Comparison of ENCODE assay signal across 25 cellular contexts in genomic region chr6:130185658-130186057, GRCh38. TPM values are rescaled to one million over a fixed set of nuclear protein-coding genes. Genes with fewer than 3 reads are reported as not detected.
DNase-seq lines count a peak whose midpoint lies in the region; ATAC-seq and TF ChIP-seq lines count a peak whose summit lies in the region.
"Had no signal": no experiment of that assay in that cellular context is flagged by ENCODE, and none has a peak within 500 bp of the region (broad histone marks: within the 10 kb centered on the region; RNA-seq: fewer than 3 reads in every experiment).

No MANE protein-coding gene starts in this region.

- no peak for TF ChIP-seq CTCF in lower leg skin (IDR thresholded peaks at IDR 0.05)

- no peak overlapping the region for H2BK12ac ChIP-seq in neuronal stem cell (ENCODE audit: low read length)

- no peak overlapping the region for H4K8ac ChIP-seq in neuronal stem cell (ENCODE audit: low read depth, low read length)

- intact Hi-C loops in naive thymus-derived CD4-positive, alpha-beta T cell (cut with micrococcal nuclease): loop anchor here in 1 of 2 donors (2.0 kb wide), 1 partner anchor 29 kb away; no protein-coding TSS in a partner anchor
- intact Hi-C loops in lower leg skin (cut with DNase I; ENCODE audit: low total_unique reads): no loop called here

- H3K27ac ChIP-seq in naive thymus-derived CD4-positive, alpha-beta T cell (ENCODE audit: low read depth, low read length): no peak overlapping the region
- no peak overlapping the region for H3K27ac ChIP-seq in neuronal stem cell (replicated peaks; ENCODE audit: low read length)

- no peak overlapping the region for H3K18ac ChIP-seq in neuronal stem cell (ENCODE audit: low read length)

- CTCF ChIA-PET in T-cell (lab: Charles Lee): interaction anchor here in 1 of 2 donors (1.0 to 1.4 kb wide), 2 partner anchors 30 to 38 kb away, joined by 3 to 7 read pairs; partner anchors contain the start of gene SAMD3
- CTCF ChIA-PET in naive thymus-derived CD4-positive, alpha-beta T cell (lab: Charles Lee): interaction anchor here (0.9 kb wide), 1 partner anchor 37 kb away, joined by 3 read pairs; the partner anchor contains the start of gene SAMD3

- H3K27ac Mint-ChIP-seq in stimulated activated naive CD8-positive, alpha-beta T cell treated with anti-CD3 and anti-CD28 coated beads, Interleukin-15, amount 100 ng/mL, for 72 hours: peak overlapping the region; percentile 14 to 50
- H3K27ac Mint-ChIP-seq in T-cell: peak overlapping the region; percentile 40 to 68
- peak overlapping the region in 7 of 9 donors; percentile 50 to 86 (median 78) for H3K27ac Mint-ChIP-seq in naive thymus-derived CD4-positive, alpha-beta T cell
- H3K27ac Mint-ChIP-seq: B cell, CD14-positive monocyte, HFFc6 had no signal

- POLR2A ChIA-PET in T-cell (lab: Charles Lee): interaction anchor here (0.6 to 0.7 kb wide), 3 partner anchors 18 to 103 kb away, joined by 3 to 6 read pairs (median 5); no protein-coding TSS in a partner anchor
- POLR2A ChIA-PET in naive thymus-derived CD4-positive, alpha-beta T cell (lab: Charles Lee): interaction anchor here (0.7 to 3.5 kb wide), 5 partner anchors 14 to 66 kb away, joined by 3 to 11 read pairs (median 3); partner anchors contain the start of gene SAMD3

- H3K4ac ChIP-seq in neuronal stem cell (ENCODE audit: low read length): no peak overlapping the region

- H2BK15ac ChIP-seq in neuronal stem cell (ENCODE audit: low read length): no peak overlapping the region

- no peak for ATAC-seq in stimulated activated naive CD8-positive, alpha-beta T cell treated with anti-CD3 and anti-CD28 coated beads, Interleukin-15, amount 100 ng/mL, for 72 hours
- ATAC-seq in stimulated activated naive CD8-positive, alpha-beta T cell treated with anti-CD3 and anti-CD28 coated beads, Interleukin-15, Interleukin-2, amounts not matched to agents 100 U/mL and 50 U/mL, for 24 hours: no peak
- no peak for ATAC-seq in T-cell (replicated peaks in 1 of 4)
- ATAC-seq in naive thymus-derived CD4-positive, alpha-beta T cell: no peak

- H2AK5ac ChIP-seq in neuronal stem cell (ENCODE audit: low read depth, low read length): no peak overlapping the region

- no peak overlapping the region for H3K9ac ChIP-seq in neuronal stem cell (ENCODE audit: low read depth, low read length, poor library complexity)
- H3K9ac ChIP-seq: SK-N-SH had no signal

- DNase-seq in stimulated activated naive CD8-positive, alpha-beta T cell treated with anti-CD3 and anti-CD28 coated beads, Interleukin-15, amount 100 ng/mL, for 72 hours: no peak
- no peak for DNase-seq in stimulated activated naive CD8-positive, alpha-beta T cell treated with anti-CD3 and anti-CD28 coated beads, Interleukin-15, Interleukin-2, amounts not matched to agents 100 U/mL and 50 U/mL, for 24 hours
- DNase-seq in T-cell (no peak), lower leg skin (ENCODE audit: low spot score in 2 of 2) (no peak), neuronal stem cell (ENCODE audit: low spot score) (no peak), AML-193 (lab: John Stamatoyannopoulos, UW) (no peak)
- DNase-seq in naive thymus-derived CD4-positive, alpha-beta T cell: no peak
- DNase-seq: Caco-2, GOT3, HFFc6, KBM-7, MV-4-11, NCI-H1105 treated with DMSO at 0.1 percent for 48 hours, NCI-H146, NCI-H1930, NCI-H2107, NCI-H524 treated with DMSO at 0.1 percent for 48 hours, NCI-H774, SK-N-SH had no signal

- H3K27me3 Mint-ChIP-seq in stimulated activated naive CD8-positive, alpha-beta T cell treated with anti-CD3 and anti-CD28 coated beads, Interleukin-15, amount 100 ng/mL, for 72 hours: no peaks in the 10 kb centered on the region
- H3K27me3 Mint-ChIP-seq in T-cell: no peaks in the 10 kb centered on the region
- H3K27me3 Mint-ChIP-seq in naive thymus-derived CD4-positive, alpha-beta T cell: no peaks in the 10 kb centered on the region
- H3K27me3 Mint-ChIP-seq: B cell had no signal

- no peaks in the 10 kb centered on the region for H3K9me3 ChIP-seq in naive thymus-derived CD4-positive, alpha-beta T cell (ENCODE audit: control insufficient read depth in 2 of 3, low read length in 3 of 3)
- H3K9me3 ChIP-seq in neuronal stem cell (replicated peaks in 1 of 2; ENCODE audit: control insufficient read depth in 2 of 2, insufficient read depth in 1 of 2, low read depth in 1 of 2, low read length in 2 of 2): no peaks in the 10 kb centered on the region
- H3K9me3 ChIP-seq: Caco-2, HAP-1, SK-N-SH had no signal

- peak overlapping the region in 1 of 2 donors; percentile 62 for H3K4me3 Mint-ChIP-seq in stimulated activated naive CD8-positive, alpha-beta T cell treated with anti-CD3 and anti-CD28 coated beads, Interleukin-15, amount 100 ng/mL, for 72 hours
- no peak overlapping the region for H3K4me3 Mint-ChIP-seq in T-cell
- H3K4me3 Mint-ChIP-seq in naive thymus-derived CD4-positive, alpha-beta T cell: peak overlapping the region in 1 of 10 donors; percentile 15
- H3K4me3 Mint-ChIP-seq: B cell, CD14-positive monocyte, HFFc6 had no signal

- H3K14ac ChIP-seq in neuronal stem cell (ENCODE audit: low read length): no peak overlapping the region

- WGBS in lower leg skin, 2 donors: 93 to 95% methylated on average over 3 of the region's 3 CpGs
- no CpG with 5 or more reads among the region's 3 CpGs for WGBS in neuronal stem cell (ENCODE audit: extremely low coverage in 2 of 2, insufficient read length in 2 of 2, insufficient replicate concordance in 1 of 2), 2 donors

- H2AFZ ChIP-seq in neuronal stem cell (ENCODE audit: low read length): no peak overlapping the region

- no peak overlapping the region for H3K23ac ChIP-seq in neuronal stem cell (ENCODE audit: low read depth, low read length, poor library complexity)

- peaks cover 47% of the 10 kb centered on the region for H3K36me3 Mint-ChIP-seq in T-cell
- H3K36me3 Mint-ChIP-seq in naive thymus-derived CD4-positive, alpha-beta T cell: peaks cover 0 to 63% (median 25%) of the 10 kb centered on the region in 5 donors
- H3K36me3 Mint-ChIP-seq: CD14-positive monocyte had no signal

- no peak for TF ChIP-seq POLR2A in lower leg skin (IDR thresholded peaks at IDR 0.05)

- peaks cover 39 to 48% of the 10 kb centered on the region in 2 donors for H3K4me1 ChIP-seq in naive thymus-derived CD4-positive, alpha-beta T cell (ENCODE audit: control insufficient read depth in 2 of 2, insufficient read depth in 2 of 2, low read length in 2 of 2)
- peaks cover 0 to 2% of the 10 kb centered on the region in 2 donors for H3K4me1 ChIP-seq in neuronal stem cell (ENCODE audit: control insufficient read depth in 2 of 2, insufficient read depth in 1 of 2, low read depth in 1 of 2, low read length in 2 of 2)
- H3K4me1 ChIP-seq: Caco-2, HAP-1 had no signal

- no peaks in the 10 kb centered on the region for H3K27me3 ChIP-seq in naive thymus-derived CD4-positive, alpha-beta T cell (ENCODE audit: control insufficient read depth in 2 of 2, insufficient read depth in 2 of 2, low read length in 2 of 2)
- no peaks in the 10 kb centered on the region for H3K27me3 ChIP-seq in neuronal stem cell (ENCODE audit: control insufficient read depth in 3 of 3, insufficient read depth in 3 of 3, low read depth in 1 of 3, low read length in 3 of 3)

- no peaks in the 10 kb centered on the region for H3K79me1 ChIP-seq in neuronal stem cell (ENCODE audit: low read depth, low read length)

- H3K36me3 ChIP-seq in naive thymus-derived CD4-positive, alpha-beta T cell (ENCODE audit: control insufficient read depth in 2 of 3, insufficient read depth in 3 of 3, low read length in 3 of 3): peaks cover 0 to 26% (median 0%) of the 10 kb centered on the region in 3 experiments
- H3K36me3 ChIP-seq in neuronal stem cell (replicated peaks in 1 of 2; ENCODE audit: control insufficient read depth in 2 of 2, insufficient read depth in 2 of 2, low read length in 2 of 2): no peaks in the 10 kb centered on the region
- H3K36me3 ChIP-seq: HAP-1 had no signal

- no peak overlapping the region for H3K4me2 ChIP-seq in neuronal stem cell (ENCODE audit: insufficient read depth, low read length, poor library complexity, severe bottlenecking)
- H3K4me2 ChIP-seq: SK-N-SH had no signal

- H3K9me3 Mint-ChIP-seq in stimulated activated naive CD8-positive, alpha-beta T cell treated with anti-CD3 and anti-CD28 coated beads, Interleukin-15, amount 100 ng/mL, for 72 hours: no peaks in the 10 kb centered on the region
- H3K9me3 Mint-ChIP-seq in T-cell: no peaks in the 10 kb centered on the region
- peaks cover 0 to 2% (median 0%) of the 10 kb centered on the region in 11 donors for H3K9me3 Mint-ChIP-seq in naive thymus-derived CD4-positive, alpha-beta T cell
- H3K9me3 Mint-ChIP-seq: HFFc6 had no signal

- no peak overlapping the region for H4K91ac ChIP-seq in neuronal stem cell (ENCODE audit: low read depth, low read length, poor library complexity)

- H2BK120ac ChIP-seq in neuronal stem cell (ENCODE audit: low read depth, low read length): no peak overlapping the region

- no peak overlapping the region for H2BK5ac ChIP-seq in neuronal stem cell (ENCODE audit: low read length)

- H3K4me1 Mint-ChIP-seq in stimulated activated naive CD8-positive, alpha-beta T cell treated with anti-CD3 and anti-CD28 coated beads, Interleukin-15, amount 100 ng/mL, for 72 hours: peaks cover 56% of the 10 kb centered on the region
- H3K4me1 Mint-ChIP-seq in T-cell: peaks cover 66 to 70% (median 68%) of the 10 kb centered on the region in 3 donors
- peaks cover 38 to 91% (median 85%) of the 10 kb centered on the region in 7 donors for H3K4me1 Mint-ChIP-seq in naive thymus-derived CD4-positive, alpha-beta T cell

- H3K4me3 ChIP-seq in naive thymus-derived CD4-positive, alpha-beta T cell (ENCODE audit: low read length): no peak overlapping the region
- H3K4me3 ChIP-seq in lower leg skin (ENCODE audit: low read depth, poor library complexity, severe bottlenecking) (no peak overlapping the region), neuronal stem cell (ENCODE audit: low read length in 2 of 2) (no peak overlapping the region)
- H3K4me3 ChIP-seq: HAP-1 had no signal

RNA-seq across cellular contexts. Expression of gene SAMD3, which starts 37.1 kb away (rescaled TPM):
- total RNA-seq in T-cell: 10 to 100 TPM; 27.5 to 73.8 (median 38.5) TPM
- total RNA-seq in naive thymus-derived CD4-positive, alpha-beta T cell: 10 to 100 TPM; 23.7 to 67.3 (median 40.7) TPM
- 10 to 100 TPM; 43.4 to 62.6 TPM for polyA plus RNA-seq in naive thymus-derived CD4-positive, alpha-beta T cell
- total RNA-seq in lower leg skin: not detected
- 0.08 TPM for polyA plus RNA-seq in neuronal stem cell (2013, experiment 1 of 2)
- polyA plus RNA-seq in neuronal stem cell (2013, experiment 2 of 2): 0.04 TPM
- total RNA-seq: A673, LHCN-M2, MCF 10A had no signal

Comparison
In these comparisons a context has a peak if more than half of its experiments do, and no peak if none do; other contexts are left out.
1. RNA of gene SAMD3, which starts 37.1 kb away (total RNA-seq): 23.7 to 67.3 TPM in naive thymus-derived CD4-positive, alpha-beta T cell and 27.5 to 73.8 TPM in T-cell; not detected in lower leg skin; every median in the first group is over 10 times any median in the second.
2. Peak in every context shown above with its lines, with median percentiles within 50 percentile points of each other: H3K27ac Mint-ChIP-seq.